ENCODE assay signal across 9 cellular contexts in genomic region chr22:39348909-39349505, GRCh38. TPM values are rescaled to one million over a fixed set of nuclear protein-coding genes. Genes with fewer than 3 reads are reported as not detected.
A peak's percentile ranks its signal among the peaks of the same experiment; 100 is the strongest.
DNase-seq lines count a peak whose midpoint lies in the region; ATAC-seq and TF ChIP-seq lines count a peak whose summit lies in the region.
"Had no signal": no experiment of that assay in that cellular context is flagged by ENCODE, and none has a peak within 500 bp of the region (broad histone marks: within the 10 kb centered on the region; RNA-seq: fewer than 3 reads in every experiment).

No MANE protein-coding gene starts in this region.

- H3K27ac Mint-ChIP-seq in T-helper 1 cell treated with Interleukin-12 subunit alpha and Interleukin-12 subunit beta and Interleukin-4 antibody, amounts not matched to agents 30 μg/mL and 1 μg/mL, for 36 hours, result no peak overlapping the region
- peak overlapping the region; percentile 21 to 35 for H3K27ac Mint-ChIP-seq in natural killer cell treated with Interleukin-12 subunit alpha and Interleukin-12 subunit beta and Interleukin-15 and Interleukin-18, amount 100 ng/mL, for 72 hours
- H3K27ac Mint-ChIP-seq: activated naive CD4-positive, alpha-beta T cell treated with anti-CD3 and anti-CD28 coated beads, Interleukin-2, amount 50 U/mL, for 72 hours had no signal

- H3K4me3 Mint-ChIP-seq in T-helper 1 cell treated with Interleukin-12 subunit alpha and Interleukin-12 subunit beta and Interleukin-4 antibody, amounts not matched to agents 30 μg/mL and 1 μg/mL, for 36 hours, result peak overlapping the region; percentile 63
- peak overlapping the region; percentile 74 for H3K4me3 Mint-ChIP-seq in natural killer cell treated with Interleukin-12 subunit alpha and Interleukin-12 subunit beta and Interleukin-15 and Interleukin-18, amount 100 ng/mL, for 72 hours

- H3K9me3 Mint-ChIP-seq in T-helper 1 cell treated with Interleukin-12 subunit alpha and Interleukin-12 subunit beta and Interleukin-4 antibody, amounts not matched to agents 30 μg/mL and 1 μg/mL, for 36 hours, result no peaks in the 10 kb centered on the region
- no peaks in the 10 kb centered on the region for H3K9me3 Mint-ChIP-seq in natural killer cell treated with Interleukin-12 subunit alpha and Interleukin-12 subunit beta and Interleukin-15 and Interleukin-18, amount 100 ng/mL, for 72 hours
- H3K9me3 Mint-ChIP-seq: activated naive CD4-positive, alpha-beta T cell treated with anti-CD3 and anti-CD28 coated beads, Interleukin-2, amount 50 U/mL, for 72 hours had no signal

- H3K4me3 ChIP-seq in epithelial cell of esophagus (ENCODE audit: low read length), result peak overlapping the region; percentile 44

- no peak for ATAC-seq in natural killer cell treated with Interleukin-12 subunit alpha and Interleukin-12 subunit beta and Interleukin-15 and Interleukin-18, amount 100 ng/mL, for 72 hours
- no peak for ATAC-seq in GM19324 (IDR thresholded peaks at IDR 0.05; ENCODE audit: low FRiP score, unreplicated experiment)

- peaks cover 46% of the 10 kb centered on the region for H3K27me3 Mint-ChIP-seq in T-helper 1 cell treated with Interleukin-12 subunit alpha and Interleukin-12 subunit beta and Interleukin-4 antibody, amounts not matched to agents 30 μg/mL and 1 μg/mL, for 36 hours (ENCODE audit: low read depth)
- peaks cover 2 to 8% of the 10 kb centered on the region in 2 donors for H3K27me3 Mint-ChIP-seq in natural killer cell treated with Interleukin-12 subunit alpha and Interleukin-12 subunit beta and Interleukin-15 and Interleukin-18, amount 100 ng/mL, for 72 hours

- no peaks in the 10 kb centered on the region for H3K36me3 Mint-ChIP-seq in T-helper 1 cell treated with Interleukin-12 subunit alpha and Interleukin-12 subunit beta and Interleukin-4 antibody, amounts not matched to agents 30 μg/mL and 1 μg/mL, for 36 hours (ENCODE audit: low read depth)
- no peaks in the 10 kb centered on the region for H3K36me3 Mint-ChIP-seq in natural killer cell treated with Interleukin-12 subunit alpha and Interleukin-12 subunit beta and Interleukin-15 and Interleukin-18, amount 100 ng/mL, for 72 hours
- H3K36me3 Mint-ChIP-seq: activated naive CD4-positive, alpha-beta T cell treated with anti-CD3 and anti-CD28 coated beads, Interleukin-2, amount 50 U/mL, for 72 hours had no signal

- H3K4me1 Mint-ChIP-seq in T-helper 1 cell treated with Interleukin-12 subunit alpha and Interleukin-12 subunit beta and Interleukin-4 antibody, amounts not matched to agents 30 μg/mL and 1 μg/mL, for 36 hours (ENCODE audit: low read depth), result peaks cover 8% of the 10 kb centered on the region
- peaks cover 14 to 16% of the 10 kb centered on the region in 2 donors for H3K4me1 Mint-ChIP-seq in natural killer cell treated with Interleukin-12 subunit alpha and Interleukin-12 subunit beta and Interleukin-15 and Interleukin-18, amount 100 ng/mL, for 72 hours (ENCODE audit: low read depth in 2 of 2)

- TF ChIP-seq CTCF in epithelial cell of esophagus (IDR thresholded peaks at IDR 0.05; ENCODE audit: insufficient read depth, low read depth, low read length, missing control alignments), result no peak

- DNase-seq in T-helper 1 cell (no peak), SIG-M5 treated with dmso at 0.1 percent for 504 hours (lab: John Stamatoyannopoulos, UW; ENCODE audit: unreplicated experiment) (peak; percentile 88), epithelial cell of esophagus (ENCODE audit: low read depth) (no peak), ureter (ENCODE audit: low spot score) (no peak)
- no peak for DNase-seq in natural killer cell treated with Interleukin-12 subunit alpha and Interleukin-12 subunit beta and Interleukin-15 and Interleukin-18, amount 100 ng/mL, for 72 hours (ENCODE audit: low spot score)
- no peak for DNase-seq in stimulated activated CD4-positive, alpha-beta T cell treated with anti-CD3 and anti-CD28 coated beads, Interleukin-12 subunit alpha, Interleukin-12 subunit beta, amount 100 ng/mL, for 4 hours

RNA-seq across cellular contexts. Expression of gene SYNGR1, which starts 0.8 kb away (rescaled TPM):
- total RNA-seq in natural killer cell treated with Interleukin-12 subunit alpha and Interleukin-12 subunit beta and Interleukin-15 and Interleukin-18, amount 100 ng/mL, for 72 hours, result 1 to 10 TPM; 1.1 to 2.0 TPM
- 32.6 TPM for total RNA-seq in ureter

RNA-seq across cellular contexts. Expression of gene RPL3, which starts 29.6 kb away (rescaled TPM):
- total RNA-seq in natural killer cell treated with Interleukin-12 subunit alpha and Interleukin-12 subunit beta and Interleukin-15 and Interleukin-18, amount 100 ng/mL, for 72 hours, result 1,000 to 10,000 TPM; 1,242 to 2,090 TPM
- total RNA-seq in ureter, result 2,529 TPM

RNA-seq across cellular contexts. Expression of gene TAB1, which starts 50.6 kb away (rescaled TPM):
- total RNA-seq in natural killer cell treated with Interleukin-12 subunit alpha and Interleukin-12 subunit beta and Interleukin-15 and Interleukin-18, amount 100 ng/mL, for 72 hours, result 10 to 100 TPM; 20.8 to 38.9 TPM
- 27.5 TPM for total RNA-seq in ureter

Comparison
In these comparisons a context has a peak if more than half of its experiments do, and no peak if none do; other contexts are left out.
1. RNA of gene SYNGR1, which starts 0.8 kb away (total RNA-seq): 32.6 TPM in ureter (single experiment); 1.1 to 2.0 TPM in natural killer cell treated with Interleukin-12 subunit alpha and Interleukin-12 subunit beta and Interleukin-15 and Interleukin-18, amount 100 ng/mL, for 72 hours; every median in the first group is over 10 times any median in the second.